In the genomic region with DNA sequence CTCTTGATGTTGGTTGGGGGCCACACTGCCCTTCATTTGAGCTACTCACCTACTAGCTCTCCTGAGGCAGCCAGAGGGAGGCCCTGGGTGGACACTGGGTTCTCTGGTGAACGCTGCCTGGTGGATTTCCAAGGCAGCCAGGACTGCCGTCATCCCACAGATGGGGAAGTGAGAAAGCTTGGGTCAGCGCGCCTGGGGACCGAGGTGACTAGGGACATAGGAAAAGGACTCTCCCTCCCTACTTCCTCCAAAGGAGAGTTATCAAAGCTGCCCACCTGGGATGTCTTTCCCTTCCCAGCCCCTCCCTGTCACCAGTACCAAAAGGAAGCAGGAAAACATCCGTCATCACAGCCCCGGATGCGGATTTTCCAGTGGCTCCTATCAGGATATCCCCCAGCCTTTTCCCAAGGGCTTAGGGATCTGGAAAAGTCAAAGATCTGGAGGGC, we compare ENCODE assay signal across 9 cellular contexts. TPM values are rescaled to one million over a fixed set of nuclear protein-coding genes. Genes with fewer than 3 reads are reported as not detected.
DNase-seq lines count a peak whose midpoint lies in the region; ATAC-seq and TF ChIP-seq lines count a peak whose summit lies in the region.
"Had no signal": no experiment of that assay in that cellular context is flagged by ENCODE, and none has a peak within 500 bp of the region (broad histone marks: within the 10 kb centered on the region; RNA-seq: fewer than 3 reads in every experiment).

No MANE protein-coding gene starts in this region.

- H3K36me3 Mint-ChIP-seq in endothelial cell (ENCODE audit: low read depth, unreplicated experiment) = peaks cover 12% of the 10 kb centered on the region
- H3K36me3 Mint-ChIP-seq: activated naive CD4-positive, alpha-beta T cell treated with anti-CD3 and anti-CD28 coated beads, Interleukin-2, amount 10 ng/mL, durations not matched to agents 7 days and 5 days had no signal

- no peaks in the 10 kb centered on the region for H3K9me3 Mint-ChIP-seq in endothelial cell (ENCODE audit: unreplicated experiment)
- H3K9me3 Mint-ChIP-seq: activated naive CD4-positive, alpha-beta T cell treated with anti-CD3 and anti-CD28 coated beads, Interleukin-2, amount 10 ng/mL, durations not matched to agents 7 days and 5 days had no signal

- H3K9me3 ChIP-seq in IMR-90 (ENCODE audit: control insufficient read depth, insufficient read depth, low read length) = no peaks in the 10 kb centered on the region
- H3K9me3 ChIP-seq: HAP-1 had no signal

- TF ChIP-seq CTCF in IMR-90 (conservative IDR thresholded peaks at IDR 0.05; ENCODE audit: low read depth, low read length) (no peak), endothelial cell (IDR thresholded peaks at IDR 0.05; ENCODE audit: unreplicated experiment) (no peak)

- no peak for TF ChIP-seq POLR2A in IMR-90 (IDR thresholded peaks at IDR 0.05; ENCODE audit: low read depth, low read length)

- dilution Hi-C loops in IMR-90 (cut with HindIII; ENCODE audit: low sequenced_read_pairs, unreplicated experiment) = no loop called here

- H2AFZ ChIP-seq in IMR-90 (replicated peaks; ENCODE audit: low read length, poor library complexity) = no peak overlapping the region

- H3K27me3 ChIP-seq in IMR-90 (ENCODE audit: control insufficient read depth, insufficient read depth, low read length) = peaks cover 2% of the 10 kb centered on the region; the same call in 1 of the 2 replicates

- no peaks in the 10 kb centered on the region for H3K36me3 ChIP-seq in IMR-90 (ENCODE audit: control insufficient read depth, insufficient read depth, low read length)
- H3K36me3 ChIP-seq: HAP-1 had no signal

- no TSS peak for BruUV-seq in IMR-90 (replicated peaks; lab: Mats Ljungman, UMichigan)

- TF ChIP-seq RAD21 in IMR-90 (IDR thresholded peaks at IDR 0.05; ENCODE audit: low read length) = no peak

- peaks cover 62% of the 10 kb centered on the region for H3K4me1 Mint-ChIP-seq in endothelial cell (ENCODE audit: unreplicated experiment)

- peaks cover 21% of the 10 kb centered on the region for H3K27me3 Mint-ChIP-seq in endothelial cell (ENCODE audit: unreplicated experiment)

- H2BK15ac ChIP-seq in IMR-90 (ENCODE audit: low read depth, low read length) = no peak overlapping the region

- WGBS in IMR-90 (ENCODE audit: extremely low coverage in 2 of 2, insufficient read length in 1 of 2), 2 experiments = 100% methylated on average over 1 of the region's 8 CpGs; no CpG with 5 or more reads in 1 of the 2 experiments

- no peak overlapping the region for H4K8ac ChIP-seq in IMR-90 (ENCODE audit: low read depth in 2 of 2, low read length in 2 of 2)

- in situ Hi-C loops in IMR-90 (cut with MboI; ENCODE audit: low sequenced_read_pairs) = loop anchor here (25.0 kb wide), 1 partner anchor 239 kb away; a partner anchor contains a TSS

- H3K27ac ChIP-seq in IMR-90 (ENCODE audit: insufficient read depth, low read length) = no peak overlapping the region

- POLR2A ChIA-PET in IMR-90 (lab: Charles Lee; ENCODE audit: unreplicated experiment) = no interaction called here

- peak overlapping the region; percentile 89 for H3K4me3 Mint-ChIP-seq in endothelial cell (ENCODE audit: unreplicated experiment)
- H3K4me3 Mint-ChIP-seq: activated naive CD4-positive, alpha-beta T cell treated with anti-CD3 and anti-CD28 coated beads, Interleukin-2, amount 10 ng/mL, durations not matched to agents 7 days and 5 days had no signal

- H3K9me1 ChIP-seq in IMR-90 (ENCODE audit: insufficient read depth, low read length) = no peaks in the 10 kb centered on the region; the same call in 1 of the 2 replicates

- no peaks in the 10 kb centered on the region for H4K20me1 ChIP-seq in IMR-90 (ENCODE audit: insufficient read depth, low read length)

- no peak overlapping the region for H2BK20ac ChIP-seq in IMR-90 (ENCODE audit: low read depth, low read length)

- H3K9ac ChIP-seq in IMR-90 (ENCODE audit: low read depth, low read length) = no peak overlapping the region

- no peak overlapping the region for H3K14ac ChIP-seq in IMR-90 (replicated peaks; ENCODE audit: low read depth, low read length)

- H3K4me2 ChIP-seq in IMR-90 (ENCODE audit: low read depth, low read length) = no peak overlapping the region

- intact Hi-C loops in IMR-90 (cut with micrococcal nuclease) = no loop called here

- no peak overlapping the region for H2AK9ac ChIP-seq in IMR-90 (replicated peaks; ENCODE audit: low read depth, low read length, poor library complexity)

- peaks cover 11% of the 10 kb centered on the region for H3K4me1 ChIP-seq in IMR-90 (ENCODE audit: control insufficient read depth, insufficient read depth, low read length)

- no peak overlapping the region for H2AK5ac ChIP-seq in IMR-90 (ENCODE audit: low read depth, low read length)

- DNase-seq in IMR-90 (no peak), endothelial cell (ENCODE audit: low spot score) (peak; percentile 64), putamen (ENCODE audit: low spot score) (peak; percentile 42), left lobe of liver (ENCODE audit: low spot score) (no peak)
- DNase-seq: activated naive CD4-positive, alpha-beta T cell treated with anti-CD3 and anti-CD28 coated beads, Interleukin-2, amount 10 ng/mL, durations not matched to agents 7 days and 5 days; NCI-H524 treated with DMSO at 0.1 percent for 48 hours had no signal

- H4K5ac ChIP-seq in IMR-90 (ENCODE audit: low read depth, low read length) = no peak overlapping the region

- CTCF ChIA-PET in IMR-90 (lab: Yijun Ruan, JAX) = no interaction called here

- H3K23ac ChIP-seq in IMR-90 (ENCODE audit: low read depth, low read length) = no peak overlapping the region

- H3K79me1 ChIP-seq in IMR-90 (ENCODE audit: low read depth in 1 of 2, low read length in 2 of 2) = no peaks in the 10 kb centered on the region

- H3K4me3 ChIP-seq in IMR-90 (ENCODE audit: insufficient read depth, low read depth, low read length) = no peak overlapping the region
- H3K4me3 ChIP-seq: HAP-1 had no signal

- H3K4ac ChIP-seq in IMR-90 (ENCODE audit: low read depth, low read length) = peak overlapping the region; percentile 22; the same call in 1 of the 2 replicates

- H2BK120ac ChIP-seq in IMR-90 (ENCODE audit: low read depth, low read length) = no peak overlapping the region

- ATAC-seq in IMR-90 (ENCODE audit: low read depth) (no peak), HG03457 (IDR thresholded peaks at IDR 0.05; ENCODE audit: unreplicated experiment) (no peak), HG03139 (IDR thresholded peaks at IDR 0.05; ENCODE audit: unreplicated experiment) (no peak), left lobe of liver (no peak)

- no peak overlapping the region for H3K18ac ChIP-seq in IMR-90 (ENCODE audit: low read depth, low read length)

- no peak overlapping the region for H2BK5ac ChIP-seq in IMR-90 (ENCODE audit: low read depth, low read length, poor library complexity, severe bottlenecking)

- peak overlapping the region; percentile 99 for H3K27ac Mint-ChIP-seq in endothelial cell (ENCODE audit: unreplicated experiment)
- H3K27ac Mint-ChIP-seq: activated naive CD4-positive, alpha-beta T cell treated with anti-CD3 and anti-CD28 coated beads, Interleukin-2, amount 10 ng/mL, durations not matched to agents 7 days and 5 days had no signal

- H3K56ac ChIP-seq in IMR-90 (ENCODE audit: extremely low read depth, insufficient read depth, low read length) = no peak overlapping the region

- H4K91ac ChIP-seq in IMR-90 (ENCODE audit: insufficient read depth, low read depth, low read length) = no peak overlapping the region

TF ChIP-seq in IMR-90, 13 proteins besides CTCF, POLR2A, EP300 and RAD21 (continues in another document):
- TF ChIP-seq, protein P1, sequence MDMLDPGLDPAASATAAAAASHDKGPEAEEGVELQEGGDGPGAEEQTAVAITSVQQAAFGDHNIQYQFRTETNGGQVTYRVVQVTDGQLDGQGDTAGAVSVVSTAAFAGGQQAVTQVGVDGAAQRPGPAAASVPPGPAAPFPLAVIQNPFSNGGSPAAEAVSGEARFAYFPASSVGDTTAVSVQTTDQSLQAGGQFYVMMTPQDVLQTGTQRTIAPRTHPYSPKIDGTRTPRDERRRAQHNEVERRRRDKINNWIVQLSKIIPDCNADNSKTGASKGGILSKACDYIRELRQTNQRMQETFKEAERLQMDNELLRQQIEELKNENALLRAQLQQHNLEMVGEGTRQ (IDR thresholded peaks at IDR 0.05; ENCODE audit: low read depth, low read length) = no peak
- no peak for TF ChIP-seq FOS (IDR thresholded peaks at IDR 0.05; ENCODE audit: low read depth, low read length)
- no peak for TF ChIP-seq CEBPB (IDR thresholded peaks at IDR 0.05; ENCODE audit: low read depth, low read length)
- no peak for TF ChIP-seq RCOR1 (IDR thresholded peaks at IDR 0.05; ENCODE audit: insufficient replicate concordance, low read length)
- no peak for TF ChIP-seq MAFK (IDR thresholded peaks at IDR 0.05; ENCODE audit: low read depth, low read length)
- no peak for TF ChIP-seq RFX5 (IDR thresholded peaks at IDR 0.05; ENCODE audit: low read depth, low read length)
- TF ChIP-seq BHLHE40 (IDR thresholded peaks at IDR 0.05; ENCODE audit: low read depth, low read length) = no peak
- TF ChIP-seq NFE2L2 (IDR thresholded peaks at IDR 0.05; ENCODE audit: low read depth, low read length) = no peak

RNA-seq across cellular contexts. Expression of a gene that starts 3.8 kb away (rescaled TPM):
- total RNA-seq in IMR-90 (2012; rRNA removed) (13.3 and 15.8 TPM in 2 replicates), endothelial cell (ENCODE audit: unreplicated experiment) (279 TPM), left lobe of liver (18.6 TPM)
- 24.3 and 25.5 TPM in 2 replicates for polyA plus RNA-seq in IMR-90 (2012; rRNA removed)
- polyA plus RNA-seq in IMR-90 (2012; cell fraction: cytosol; rRNA removed) = 15.1 and 22.2 TPM in 2 replicates
- polyA plus RNA-seq in IMR-90 (2012; cell fraction: nucleus; rRNA removed; ENCODE audit: low replicate concordance) = 38.1 and 86.4 TPM in 2 replicates

RNA-seq across cellular contexts. Expression of a gene that starts 15.9 kb away (rescaled TPM):
- total RNA-seq in IMR-90 (2012; rRNA removed) (12.5 and 13.6 TPM in 2 replicates), endothelial cell (ENCODE audit: unreplicated experiment) (14.9 TPM), left lobe of liver (9.5 TPM)
- polyA plus RNA-seq in IMR-90 (2012; rRNA removed) = 15.9 and 17.0 TPM in 2 replicates
- 13.1 and 24.9 TPM in 2 replicates for polyA plus RNA-seq in IMR-90 (2012; cell fraction: cytosol; rRNA removed)
- polyA plus RNA-seq in IMR-90 (2012; cell fraction: nucleus; rRNA removed; ENCODE audit: low replicate concordance) = 13.0 and 25.7 TPM in 2 replicates

RNA-seq across cellular contexts. Expression of a gene that starts 29.9 kb away (rescaled TPM):
- total RNA-seq in IMR-90 (2012; rRNA removed) (0.54 and 0.83 TPM in 2 replicates), endothelial cell (ENCODE audit: unreplicated experiment) (4.7 TPM), left lobe of liver (4.4 TPM)
- 1.5 and 1.6 TPM in 2 replicates for polyA plus RNA-seq in IMR-90 (2012; rRNA removed)
- polyA plus RNA-seq in IMR-90 (2012; cell fraction: cytosol; rRNA removed) = 0.19 and 0.77 TPM in 2 replicates
- polyA plus RNA-seq in IMR-90 (2012; cell fraction: nucleus; rRNA removed; ENCODE audit: low replicate concordance) = 9.2 and 17.0 TPM in 2 replicates

RNA-seq across cellular contexts. Expression of a gene that starts 57.6 kb away (rescaled TPM):
- total RNA-seq in IMR-90 (2012; rRNA removed) = 2.2 and 2.3 TPM in 2 replicates
- polyA plus RNA-seq in IMR-90 (2012; rRNA removed) = 6.1 and 6.3 TPM in 2 replicates
- 4.7 and 6.3 TPM in 2 replicates for polyA plus RNA-seq in IMR-90 (2012; cell fraction: cytosol; rRNA removed)
- 7.9 and 10.3 TPM in 2 replicates for polyA plus RNA-seq in IMR-90 (2012; cell fraction: nucleus; rRNA removed; ENCODE audit: low replicate concordance)
- 14.7 TPM for total RNA-seq in endothelial cell (ENCODE audit: unreplicated experiment)
- total RNA-seq in left lobe of liver = 31.4 TPM

Comparison
In these comparisons a context has a peak if more than half of its experiments do, and no peak if none do; other contexts are left out.
1. DNase-seq: peak in endothelial cell (single experiment) and putamen (single experiment); none in IMR-90 (single experiment) and left lobe of liver (single experiment).
2. RNA of a gene that starts 3.8 kb away (total RNA-seq): 279 TPM in endothelial cell (single experiment); 18.6 TPM in left lobe of liver (single experiment) and 13.3 to 15.8 TPM in IMR-90; every median in the first group is over 10 times any median in the second.